Comparison of ENCODE assay signal across 16 cellular contexts in the genomic region with DNA sequence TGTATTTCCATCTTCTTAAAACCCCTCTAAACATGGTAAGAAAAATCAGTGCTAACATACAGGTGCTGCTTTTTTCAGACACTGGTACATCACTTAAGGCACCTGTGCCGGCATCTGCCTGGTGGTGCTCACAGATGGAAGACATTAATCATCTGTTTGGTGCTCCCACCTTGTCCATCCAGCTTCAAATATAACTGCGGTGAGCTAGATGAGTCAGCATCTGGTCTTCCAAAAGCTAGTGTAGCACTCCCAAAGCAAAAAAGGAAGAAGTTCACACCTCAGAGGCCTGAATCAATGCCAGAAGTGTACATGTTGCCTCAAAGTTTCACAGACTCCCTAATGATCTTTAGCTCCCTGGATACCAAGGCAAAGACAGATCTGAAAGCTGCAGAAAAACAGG.
"Had no signal": no experiment of that assay in that cellular context is flagged by ENCODE, and none has a peak within 500 bp of the region (broad histone marks: within the 10 kb centered on the region; RNA-seq: fewer than 3 reads in every experiment).

No MANE protein-coding gene starts in this region.

- ATAC-seq: activated T-helper 17 cell treated with anti-CD3 and anti-CD28 coated beads, Interleukin-2, amount 50 U/mL, for 72 hours; effector memory CD8-positive, alpha-beta T cell; stimulated activated effector memory CD8-positive, alpha-beta T cell treated with anti-CD3 and anti-CD28 coated beads, Interleukin-12 subunit alpha, Interleukin-12 subunit beta, amount 100 ng/mL, for 72 hours had no signal

- H3K4me3 ChIP-seq: ovary, sigmoid colon had no signal

- H3K27ac Mint-ChIP-seq: activated CD4-positive, alpha-beta T cell treated with anti-CD3 and anti-CD28 coated beads, Interleukin-2, amount 10 ng/mL, durations not matched to agents 7 days and 5 days; activated T-helper 17 cell treated with anti-CD3 and anti-CD28 coated beads, Interleukin-2, amount 50 U/mL, for 72 hours; dendritic cell treated with granulocyte-macrophage colony-stimulating factor and Interleukin-4, amounts not matched to agents 40 ng/mL and 50 ng/mL, for 4 days; effector memory CD8-positive, alpha-beta T cell; stimulated activated effector memory CD8-positive, alpha-beta T cell treated with anti-CD3 and anti-CD28 coated beads, Interleukin-12 subunit alpha, Interleukin-12 subunit beta, amount 100 ng/mL, for 72 hours; T-helper 2 cell treated with Interferon-gamma antibody and Interleukin-4, amounts not matched to agents 5 μg/mL and 100 μg/mL, for 36 hours had no signal

- DNase-seq: activated CD4-positive, alpha-beta T cell treated with anti-CD3 and anti-CD28 coated beads, Interleukin-2, amount 10 ng/mL, durations not matched to agents 7 days and 5 days; activated naive CD4-positive, alpha-beta T cell treated with anti-CD3 and anti-CD28 coated beads, Interleukin-2, amount 50 U/mL, for 16 hours; brain microvascular endothelial cell; cerebellar nuclear complex; effector memory CD8-positive, alpha-beta T cell; hippocampal formation; kidney glomerular epithelial cell; mesendoderm; ovary; sigmoid colon; stimulated activated CD4-positive, alpha-beta T cell treated with anti-CD3 and anti-CD28 coated beads, Interleukin-12 subunit alpha, Interleukin-12 subunit beta, amount 100 ng/mL, for 4 hours had no signal

- H3K9me3 Mint-ChIP-seq: activated CD4-positive, alpha-beta T cell treated with anti-CD3 and anti-CD28 coated beads, Interleukin-2, amount 10 ng/mL, durations not matched to agents 7 days and 5 days; activated T-helper 17 cell treated with anti-CD3 and anti-CD28 coated beads, Interleukin-2, amount 50 U/mL, for 72 hours; dendritic cell treated with granulocyte-macrophage colony-stimulating factor and Interleukin-4, amounts not matched to agents 40 ng/mL and 50 ng/mL, for 4 days; effector memory CD8-positive, alpha-beta T cell; neural crest cell; stimulated activated effector memory CD8-positive, alpha-beta T cell treated with anti-CD3 and anti-CD28 coated beads, Interleukin-12 subunit alpha, Interleukin-12 subunit beta, amount 100 ng/mL, for 72 hours; T-helper 2 cell treated with Interferon-gamma antibody and Interleukin-4, amounts not matched to agents 5 μg/mL and 100 μg/mL, for 36 hours had no signal

- H3K4me3 Mint-ChIP-seq: activated CD4-positive, alpha-beta T cell treated with anti-CD3 and anti-CD28 coated beads, Interleukin-2, amount 10 ng/mL, durations not matched to agents 7 days and 5 days; activated T-helper 17 cell treated with anti-CD3 and anti-CD28 coated beads, Interleukin-2, amount 50 U/mL, for 72 hours; dendritic cell treated with granulocyte-macrophage colony-stimulating factor and Interleukin-4, amounts not matched to agents 40 ng/mL and 50 ng/mL, for 4 days; effector memory CD8-positive, alpha-beta T cell; neural crest cell; stimulated activated effector memory CD8-positive, alpha-beta T cell treated with anti-CD3 and anti-CD28 coated beads, Interleukin-12 subunit alpha, Interleukin-12 subunit beta, amount 100 ng/mL, for 72 hours; T-helper 2 cell treated with Interferon-gamma antibody and Interleukin-4, amounts not matched to agents 5 μg/mL and 100 μg/mL, for 36 hours had no signal

- H3K4me1 Mint-ChIP-seq: activated T-helper 17 cell treated with anti-CD3 and anti-CD28 coated beads, Interleukin-2, amount 50 U/mL, for 72 hours; neural crest cell; stimulated activated effector memory CD8-positive, alpha-beta T cell treated with anti-CD3 and anti-CD28 coated beads, Interleukin-12 subunit alpha, Interleukin-12 subunit beta, amount 100 ng/mL, for 72 hours had no signal

- H3K27me3 Mint-ChIP-seq: activated CD4-positive, alpha-beta T cell treated with anti-CD3 and anti-CD28 coated beads, Interleukin-2, amount 10 ng/mL, durations not matched to agents 7 days and 5 days; activated T-helper 17 cell treated with anti-CD3 and anti-CD28 coated beads, Interleukin-2, amount 50 U/mL, for 72 hours; dendritic cell treated with granulocyte-macrophage colony-stimulating factor and Interleukin-4, amounts not matched to agents 40 ng/mL and 50 ng/mL, for 4 days; effector memory CD8-positive, alpha-beta T cell had no signal
